11 cellular contexts compared by ENCODE assay signal in the genomic region with DNA sequence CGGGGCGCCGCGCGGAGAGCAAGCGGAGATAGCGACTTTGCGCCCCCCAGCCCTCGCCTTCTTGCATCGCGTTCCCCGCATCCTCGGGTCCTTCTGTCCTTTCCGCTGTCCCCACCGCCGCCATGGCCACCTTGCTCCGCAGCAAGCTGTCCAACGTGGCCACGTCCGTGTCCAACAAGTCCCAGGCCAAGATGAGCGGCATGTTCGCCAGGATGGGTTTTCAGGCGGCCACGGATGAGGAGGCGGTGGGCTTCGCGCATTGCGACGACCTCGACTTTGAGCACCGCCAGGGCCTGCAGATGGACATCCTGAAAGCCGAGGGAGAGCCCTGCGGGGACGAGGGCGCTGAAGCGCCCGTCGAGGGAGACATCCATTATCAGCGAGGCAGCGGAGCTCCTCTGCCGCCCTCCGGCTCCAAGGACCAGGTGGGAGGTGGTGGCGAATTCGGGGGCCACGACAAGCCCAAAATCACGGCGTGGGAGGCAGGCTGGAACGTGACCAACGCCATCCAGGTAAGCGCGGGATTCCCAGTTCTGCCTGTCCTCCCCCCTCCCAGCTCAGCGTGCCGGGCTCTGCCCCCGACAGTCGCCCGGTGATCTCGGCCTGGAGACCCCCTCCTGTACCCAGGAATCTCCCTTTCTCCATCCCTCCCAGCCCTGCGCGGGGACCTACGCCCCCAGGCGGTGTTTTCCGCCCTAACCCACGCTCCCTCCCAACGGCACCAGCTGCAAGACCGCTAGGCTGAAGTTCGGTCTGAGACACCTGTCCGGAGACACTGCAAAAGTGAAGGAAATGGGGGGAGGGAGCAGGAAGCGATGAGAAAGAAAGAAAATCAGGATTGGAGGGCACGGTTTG. TPM values are rescaled to one million over a fixed set of nuclear protein-coding genes. Genes with fewer than 3 reads are reported as not detected.
DNase-seq lines count a peak whose midpoint lies in the region; ATAC-seq and TF ChIP-seq lines count a peak whose summit lies in the region.
"Had no signal": no experiment of that assay in that cellular context is flagged by ENCODE, and none has a peak within 500 bp of the region (broad histone marks: within the 10 kb centered on the region; RNA-seq: fewer than 3 reads in every experiment).

No MANE protein-coding gene starts in this region.

- no peak overlapping the region for H3K27ac ChIP-seq in coronary artery
- H3K27ac ChIP-seq: heart right ventricle, VCaP had no signal

- TF ChIP-seq CTCF in coronary artery (IDR thresholded peaks at IDR 0.05), result no peak

- peaks cover 59% of the 10 kb centered on the region for H3K4me1 Mint-ChIP-seq in stimulated activated effector memory CD8-positive, alpha-beta T cell treated with anti-CD3 and anti-CD28 coated beads, Interleukin-12 subunit alpha, Interleukin-12 subunit beta, amount 100 ng/mL, for 72 hours

- H3K27ac Mint-ChIP-seq in stimulated activated effector memory CD8-positive, alpha-beta T cell treated with anti-CD3 and anti-CD28 coated beads, Interleukin-12 subunit alpha, Interleukin-12 subunit beta, amount 100 ng/mL, for 72 hours, result no peak overlapping the region

- H3K9me3 Mint-ChIP-seq in stimulated activated effector memory CD8-positive, alpha-beta T cell treated with anti-CD3 and anti-CD28 coated beads, Interleukin-12 subunit alpha, Interleukin-12 subunit beta, amount 100 ng/mL, for 72 hours, result no peaks in the 10 kb centered on the region

- DNase-seq in activated T-cell treated with anti-CD3 and anti-CD28 coated beads, Interleukin-2, amount 50 U/mL, for 1 hour, result peak; percentile 25
- no peak for DNase-seq in activated T-cell treated with anti-CD3 and anti-CD28 coated beads for 4 hours
- DNase-seq in NCI-H1092 treated with DMSO at 0.1 percent for 48 hours (lab: John Stamatoyannopoulos, UW), result peak; percentile 11
- DNase-seq in coronary artery (ENCODE audit: low spot score), result no peak
- peak in 1 of 2 donors; percentile 51 for DNase-seq in stimulated activated effector memory CD8-positive, alpha-beta T cell treated with anti-CD3 and anti-CD28 coated beads, Interleukin-12 subunit alpha, Interleukin-12 subunit beta, amount 100 ng/mL, for 72 hours (ENCODE audit: low spot score in 2 of 2)
- DNase-seq in NCI-H2029 treated with DMSO at 0.1 percent for 48 hours (lab: John Stamatoyannopoulos, UW), result no peak
- DNase-seq in sciatic nerve (ENCODE audit: low spot score), result no peak
- DNase-seq in NCI-H2196 (lab: John Stamatoyannopoulos, UW; ENCODE audit: unreplicated experiment), result no peak
- DNase-seq: heart right ventricle had no signal

- no peak for ATAC-seq in stimulated activated effector memory CD8-positive, alpha-beta T cell treated with anti-CD3 and anti-CD28 coated beads, Interleukin-12 subunit alpha, Interleukin-12 subunit beta, amount 100 ng/mL, for 72 hours
- no peak for ATAC-seq in sciatic nerve

- intact Hi-C loops in sciatic nerve (cut with DNase I), result no loop called here

- H3K36me3 Mint-ChIP-seq in stimulated activated effector memory CD8-positive, alpha-beta T cell treated with anti-CD3 and anti-CD28 coated beads, Interleukin-12 subunit alpha, Interleukin-12 subunit beta, amount 100 ng/mL, for 72 hours, result peaks cover 27% of the 10 kb centered on the region

- peak overlapping the region; percentile 50 for H3K4me3 ChIP-seq in coronary artery
- H3K4me3 ChIP-seq: heart right ventricle had no signal

- H3K4me3 Mint-ChIP-seq in stimulated activated effector memory CD8-positive, alpha-beta T cell treated with anti-CD3 and anti-CD28 coated beads, Interleukin-12 subunit alpha, Interleukin-12 subunit beta, amount 100 ng/mL, for 72 hours, result peak overlapping the region; percentile 61

RNA-seq across cellular contexts. Expression of gene SLC32A1, which starts 0.5 kb away (rescaled TPM):
- not detected for total RNA-seq in sciatic nerve
- total RNA-seq: cardiac septum, heart right ventricle had no signal

RNA-seq across cellular contexts. Expression of gene ACTR5, which starts 23.4 kb away (rescaled TPM):
- 8.5 TPM for total RNA-seq in sciatic nerve

Comparison
In these comparisons a context has a peak if more than half of its experiments do, and no peak if none do; other contexts are left out.
1. DNase-seq: peak in activated T-cell treated with anti-CD3 and anti-CD28 coated beads, Interleukin-2, amount 50 U/mL, for 1 hour (single experiment) and NCI-H1092 treated with DMSO at 0.1 percent for 48 hours (single experiment); none in activated T-cell treated with anti-CD3 and anti-CD28 coated beads for 4 hours (single experiment), coronary artery (single experiment), NCI-H2029 treated with DMSO at 0.1 percent for 48 hours (single experiment), sciatic nerve (single experiment) and NCI-H2196 (single experiment).